ENCODE assay signal across 11 cellular contexts in the genomic region with DNA sequence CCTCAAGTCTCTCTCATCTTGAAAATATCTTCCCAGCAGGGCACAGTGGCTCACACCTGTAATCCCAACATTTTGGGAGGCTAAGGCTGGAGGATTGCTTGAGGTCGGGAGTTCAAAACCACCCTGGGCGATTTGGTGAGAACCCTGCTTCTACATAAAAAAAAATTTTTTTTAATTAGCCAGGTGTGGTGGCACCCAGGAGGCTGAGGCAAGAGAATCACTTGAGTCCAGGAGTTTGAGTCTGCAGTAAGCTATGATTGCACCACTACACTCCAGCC. TPM values are rescaled to one million over a fixed set of nuclear protein-coding genes. Genes with fewer than 3 reads are reported as not detected.
DNase-seq lines count a peak whose midpoint lies in the region; ATAC-seq and TF ChIP-seq lines count a peak whose summit lies in the region.
"Had no signal": no experiment of that assay in that cellular context is flagged by ENCODE, and none has a peak within 500 bp of the region (broad histone marks: within the 10 kb centered on the region; RNA-seq: fewer than 3 reads in every experiment).

No MANE protein-coding gene starts in this region.

- H3K27me3 ChIP-seq in left ventricle myocardium inferior (ENCODE audit: low read depth) (no peaks in the 10 kb centered on the region), colonic mucosa (no peaks in the 10 kb centered on the region)

- DNase-seq in left ventricle myocardium inferior (no peak), cardiac septum (ENCODE audit: low spot score) (no peak), colonic mucosa (no peak), naive B cell (no peak), SKM-1 treated with dmso at 0.1 percent for 144 hours (lab: John Stamatoyannopoulos, UW; ENCODE audit: unreplicated experiment) (no peak), RWPE1 (ENCODE audit: low spot score) (no peak)
- DNase-seq: cerebellar nuclear complex, mesendoderm, NCI-H1930 had no signal

- H3K9me3 Mint-ChIP-seq in naive B cell, result peaks cover 0 to 7% (median 0%) of the 10 kb centered on the region in 7 donors

- H3K4me3 ChIP-seq in left ventricle myocardium inferior (no peak overlapping the region), colonic mucosa (no peak overlapping the region), urinary bladder (ENCODE audit: low read depth, low read length) (no peak overlapping the region)

- intact Hi-C loops in left ventricle myocardium inferior (cut with micrococcal nuclease) (no loop called here), cardiac septum (cut with DNase I) (no loop called here), colonic mucosa (cut with DNase I) (no loop called here)

- CTCF ChIA-PET in RWPE1 (lab: Yijun Ruan, JAX), result no interaction called here

- H3K4me1 ChIP-seq in left ventricle myocardium inferior, result peaks cover 55% of the 10 kb centered on the region
- H3K4me1 ChIP-seq in colonic mucosa, result peaks cover 12% of the 10 kb centered on the region
- H3K4me1 ChIP-seq in urinary bladder (ENCODE audit: insufficient read depth), result peaks cover under 1% of the 10 kb centered on the region

- WGBS in urinary bladder, result 95% methylated on average over 2 of the region's 2 CpGs

- no peak for TF ChIP-seq CTCF in left ventricle myocardium inferior (IDR thresholded peaks at IDR 0.05; ENCODE audit: borderline replicate concordance)
- no peak for TF ChIP-seq CTCF in colonic mucosa (IDR thresholded peaks at IDR 0.05)
- TF ChIP-seq CTCF in RWPE1 (conservative IDR thresholded peaks at IDR 0.05; ENCODE audit: low read depth), result no peak

- peaks cover 52 to 78% (median 62%) of the 10 kb centered on the region in 3 donors for H3K4me1 Mint-ChIP-seq in naive B cell

- H3K27ac Mint-ChIP-seq in naive B cell, result peak overlapping the region in 5 of 6 donors; percentile 97 to 100 (median 100)

- H3K36me3 ChIP-seq in left ventricle myocardium inferior (no peaks in the 10 kb centered on the region), colonic mucosa (no peaks in the 10 kb centered on the region), urinary bladder (ENCODE audit: insufficient read depth) (no peaks in the 10 kb centered on the region)

- H3K9ac ChIP-seq in colonic mucosa (ENCODE audit: low read depth in 2 of 2, low read length in 2 of 2), result no peak overlapping the region

- H3K27ac ChIP-seq in left ventricle myocardium inferior (replicated peaks), result peak overlapping the region; percentile 95
- peak overlapping the region; percentile 82 for H3K27ac ChIP-seq in colonic mucosa
- H3K27ac ChIP-seq in urinary bladder (ENCODE audit: low read depth), result peak overlapping the region; percentile 81
- H3K27ac ChIP-seq in RWPE1, result no peak overlapping the region

- H3K4me3 Mint-ChIP-seq in naive B cell, result peak overlapping the region in 2 of 8 donors; percentile 15 to 84

- ATAC-seq in naive B cell (ENCODE audit: low read depth in 2 of 2) (no peak), GM21390 (IDR thresholded peaks at IDR 0.05; ENCODE audit: unreplicated experiment) (no peak)

- no peaks in the 10 kb centered on the region for H3K36me3 Mint-ChIP-seq in naive B cell

- H3K9me3 ChIP-seq in left ventricle myocardium inferior (replicated peaks), result no peaks in the 10 kb centered on the region
- H3K9me3 ChIP-seq in colonic mucosa, result no peaks in the 10 kb centered on the region

- POLR2A ChIA-PET in RWPE1 (lab: Yijun Ruan, JAX; ENCODE audit: low non-redundant PET), result no interaction called here

- H3K27me3 Mint-ChIP-seq in naive B cell, result peaks cover 0 to 4% (median 0%) of the 10 kb centered on the region in 3 donors

RNA-seq across cellular contexts. Expression of gene EEF2K, which starts 13.0 kb away (rescaled TPM):
- total RNA-seq in left ventricle myocardium inferior (22.1 TPM), cardiac septum (16.2 TPM), colonic mucosa (10 to 100 TPM; 25.8 to 53.4 TPM), urinary bladder (37.2 TPM)
- polyA plus RNA-seq in naive B cell (ENCODE audit: low read depth in 6 of 6) (1 to 10 TPM; 1.2 to 2.9 (median 1.8) TPM), urinary bladder (26.6 TPM)

RNA-seq across cellular contexts. Expression of gene SDR42E2, which starts 30.8 kb away (rescaled TPM):
- total RNA-seq in left ventricle myocardium inferior (0.08 TPM), cardiac septum (not detected), colonic mucosa (not detected), urinary bladder (not detected)
- polyA plus RNA-seq in naive B cell (ENCODE audit: low read depth in 6 of 6) (1 to 10 TPM in 1 of 6 donors, under 1 TPM in 4, not detected in 1; 0.21 to 1.2 (median 0.81) TPM), urinary bladder (not detected)
